25 cellular contexts compared by ENCODE assay signal in genomic region chr1:183147735-183148134, GRCh38. TPM values are rescaled to one million over a fixed set of nuclear protein-coding genes. Genes with fewer than 3 reads are reported as not detected.
DNase-seq lines count a peak whose midpoint lies in the region; ATAC-seq and TF ChIP-seq lines count a peak whose summit lies in the region.
"Had no signal": no experiment of that assay in that cellular context is flagged by ENCODE, and none has a peak within 500 bp of the region (broad histone marks: within the 10 kb centered on the region; RNA-seq: fewer than 3 reads in every experiment).

No MANE protein-coding gene starts in this region.

- H3K9ac ChIP-seq in GM23248: no peak overlapping the region

- H3K9me3 ChIP-seq in GM23248 (ENCODE audit: low read depth) (no peaks in the 10 kb centered on the region), esophagus squamous epithelium (no peaks in the 10 kb centered on the region)
- H3K9me3 ChIP-seq: SJCRH30, spleen, thyroid gland had no signal

- peaks cover 13% of the 10 kb centered on the region for H3K4me1 ChIP-seq in GM23248 (ENCODE audit: insufficient read depth)
- H3K4me1 ChIP-seq in esophagus squamous epithelium: peaks cover 0 to 27% (median 6%) of the 10 kb centered on the region in 3 donors

- no peaks in the 10 kb centered on the region for H3K79me2 ChIP-seq in GM23248 (ENCODE audit: insufficient read depth)

- 97 to 100% methylated on average over 2 of the region's 2 CpGs for WGBS in GM23248 (ENCODE audit: low coverage in 1 of 2, low lambda C conversion rate in 2 of 2, missing lambda C conversion rate in 2 of 2), 2 experiments
- WGBS in esophagus squamous epithelium, 2 donors: 79 to 95% methylated on average over 2 of the region's 2 CpGs

- peak overlapping the region; percentile 63 for H3K27ac ChIP-seq in GM23248
- peak overlapping the region; percentile 64 for H3K27ac ChIP-seq in RWPE1
- H3K27ac ChIP-seq in esophagus squamous epithelium: peak overlapping the region in 3 of 4 donors; percentile 63 to 74 (median 66)
- H3K27ac ChIP-seq: brain microvascular endothelial cell, PC-9, spleen had no signal

- H3K4me3 ChIP-seq in GM23248: no peak overlapping the region
- H3K4me3 ChIP-seq in esophagus squamous epithelium: no peak overlapping the region
- H3K4me3 ChIP-seq: coronary artery, PC-9, SJCRH30, spleen, thyroid gland had no signal

- no peak overlapping the region for H2AFZ ChIP-seq in GM23248
- H2AFZ ChIP-seq: PC-9 had no signal

- in situ Hi-C loops in GM23248 (cut with MboI): no loop called here

- H3F3A ChIP-seq in GM23248 (ENCODE audit: insufficient read depth): peaks cover 63% of the 10 kb centered on the region

- H3K9me2 ChIP-seq in GM23248 (ENCODE audit: insufficient read depth): no peaks in the 10 kb centered on the region

- no peaks in the 10 kb centered on the region for H4K20me1 ChIP-seq in GM23248 (ENCODE audit: insufficient read depth)

- peaks cover 27% of the 10 kb centered on the region for H3K36me3 ChIP-seq in GM23248 (ENCODE audit: low read depth)
- peaks cover 0 to 9% (median 0%) of the 10 kb centered on the region in 3 donors for H3K36me3 ChIP-seq in esophagus squamous epithelium

- no peak overlapping the region for H3K4me2 ChIP-seq in GM23248 (ENCODE audit: unreplicated experiment)
- H3K4me2 ChIP-seq: PC-9 had no signal

- POLR2A ChIA-PET in RWPE1 (lab: Yijun Ruan, JAX; ENCODE audit: low non-redundant PET): no interaction called here

- intact Hi-C loops in esophagus squamous epithelium (cut with DNase I): no loop called here
- intact Hi-C loops in sciatic nerve (cut with DNase I): no loop called here

- H3K27me3 ChIP-seq in GM23248 (replicated peaks; ENCODE audit: insufficient read depth) (no peaks in the 10 kb centered on the region), esophagus squamous epithelium (no peaks in the 10 kb centered on the region)
- H3K27me3 ChIP-seq: brain microvascular endothelial cell, SJCRH30, thyroid gland had no signal

- no peak for TF ChIP-seq POLR2A in esophagus squamous epithelium (IDR thresholded peaks at IDR 0.05)

- ATAC-seq in sciatic nerve: peak; percentile 4
- ATAC-seq: effector memory CD8-positive, alpha-beta T cell; naive thymus-derived CD4-positive, alpha-beta T cell; stimulated activated naive B cell treated with anti-CD40 and anti-IgM and Interleukin-4, amounts not matched to agents 10 μg/mL and 1 μg/mL and 100 μg/mL, for 72 hours had no signal

- DNase-seq in GM23248 (no peak), RWPE1 (ENCODE audit: low spot score) (no peak), esophagus squamous epithelium (lab: John Stamatoyannopoulos, UW) (no peak), sciatic nerve (ENCODE audit: low spot score) (no peak), nucleus accumbens (lab: John Stamatoyannopoulos, UW) (no peak), kidney glomerular epithelial cell (lab: John Stamatoyannopoulos, UW) (no peak)
- no peak for DNase-seq in activated CD8-positive, alpha-beta memory T cell treated with anti-CD3 and anti-CD28 coated beads for 24 hours
- DNase-seq: activated CD4-positive, alpha-beta T cell treated with anti-CD3 and anti-CD28 coated beads for 1 hour; activated gamma-delta T cell; activated T-cell treated with anti-CD3 and anti-CD28 coated beads, Interleukin-2, amount 50 U/mL, for 1 hour; AML-193; brain microvascular endothelial cell; CD4-positive, alpha-beta memory T cell; DMS153; effector memory CD8-positive, alpha-beta T cell; glutamatergic neuron; naive thymus-derived CD4-positive, alpha-beta T cell; NCI-H510A treated with DMSO at 0.1 percent for 48 hours; PC-9; spleen; stimulated activated CD4-positive, alpha-beta T cell treated with anti-CD3 and anti-CD28 coated beads, Interleukin-4, amount 100 ng/mL, for 1 hour; stimulated activated naive B cell treated with anti-CD40 and anti-IgM and Interleukin-4, amounts not matched to agents 10 μg/mL and 1 μg/mL and 100 μg/mL, for 72 hours; thyroid gland had no signal

- TF ChIP-seq CTCF in RWPE1 (conservative IDR thresholded peaks at IDR 0.05; ENCODE audit: low read depth) (no peak), esophagus squamous epithelium (IDR thresholded peaks at IDR 0.05) (no peak)

- CTCF ChIA-PET in RWPE1 (lab: Yijun Ruan, JAX): no interaction called here

RNA-seq across cellular contexts. Expression of gene LAMC2, which starts 38.3 kb away (rescaled TPM):
- total RNA-seq in GM23248 (2014; rRNA removed; shearing (Covaris generic)): 1.9 and 2.4 TPM in 2 replicates
- 2.7 and 3.2 TPM in 2 replicates for polyA plus RNA-seq in GM23248 (2016; fragmentation: Nextera tagmentation; extraction: Ambion mirVana)
- total RNA-seq in esophagus squamous epithelium: 10 to 100 TPM in 3 of 4 donors, 1 to 10 TPM in 1; 9.4 to 17.4 (median 15.9) TPM
- total RNA-seq in sciatic nerve: 3.4 TPM
- total RNA-seq: CD4-positive, alpha-beta memory T cell had no signal
- polyA plus RNA-seq: CD4-positive, alpha-beta memory T cell; naive thymus-derived CD4-positive, alpha-beta T cell had no signal
